ENCODE assay signal across 7 cellular contexts in the genomic region with DNA sequence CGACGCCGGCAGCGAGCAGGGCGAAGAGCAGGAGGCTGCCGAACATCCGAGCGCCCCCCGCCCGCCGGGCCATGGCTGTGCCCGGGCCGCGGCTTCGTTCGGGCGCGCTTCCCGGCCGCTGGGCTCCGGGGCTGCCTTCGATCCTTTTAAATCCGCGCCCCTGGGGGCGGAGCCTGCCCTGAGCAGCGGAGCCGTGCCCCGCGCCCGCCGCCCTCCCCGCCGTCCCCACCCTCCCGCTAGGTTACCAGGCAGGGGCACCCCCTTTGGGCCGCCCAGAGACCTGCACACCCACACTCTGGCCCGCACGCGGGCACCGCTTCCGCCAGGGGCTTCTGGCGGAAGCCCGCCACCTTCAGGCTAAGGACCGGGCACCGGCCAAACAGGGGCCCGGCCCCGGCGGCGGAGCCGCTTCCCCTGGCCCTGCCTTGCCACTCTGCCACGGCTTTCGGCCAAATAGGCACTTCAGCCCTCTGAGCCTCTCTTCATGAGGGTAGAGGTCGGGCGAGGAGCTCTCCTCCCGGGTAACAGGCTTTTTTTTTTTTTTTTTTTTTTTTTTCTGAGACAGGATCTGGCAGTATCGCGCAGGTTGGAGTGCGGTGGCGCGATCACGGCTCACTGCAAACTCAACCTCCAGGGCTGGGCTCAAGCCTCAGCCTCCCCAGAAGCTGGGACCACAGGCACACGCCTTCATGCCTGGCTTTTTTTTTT. TPM values are rescaled to one million over a fixed set of nuclear protein-coding genes. Genes with fewer than 3 reads are reported as not detected.
DNase-seq lines count a peak whose midpoint lies in the region; ATAC-seq, FAIRE-seq and TF ChIP-seq lines count a peak whose summit lies in the region.

A gene with protein sequence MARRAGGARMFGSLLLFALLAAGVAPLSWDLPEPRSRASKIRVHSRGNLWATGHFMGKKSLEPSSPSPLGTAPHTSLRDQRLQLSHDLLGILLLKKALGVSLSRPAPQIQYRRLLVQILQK (minus strand): TSS at position 120 of the 708 bp plus-strand sequence. CDS start 47 bp downstream, at position 73.

- peak; percentile 57 to 96 (median 78) for TF ChIP-seq CTCF in body of pancreas (IDR thresholded peaks at IDR 0.05)

- H3K9me3 ChIP-seq in body of pancreas (no peaks in the 10 kb centered on the region), iPS-15b (ENCODE audit: control insufficient read depth, insufficient read depth, low read length) (no peaks in the 10 kb centered on the region), skeletal muscle satellite cell (replicated peaks; ENCODE audit: low read length) (no peaks in the 10 kb centered on the region)

- peak; percentile 37 to 50 (median 38) for TF ChIP-seq POLR2A in body of pancreas (IDR thresholded peaks at IDR 0.05)

- intact Hi-C loops in body of pancreas (cut with DNase I) = loop anchor here (10.0 kb wide), 1 partner anchor 267 kb away; no protein-coding TSS in a partner anchor

- peak within 1 kb of the TSS; percentile 76 for H3K4me2 ChIP-seq in skeletal muscle satellite cell (ENCODE audit: low read length)

- H3K27me3 ChIP-seq in body of pancreas (no peaks in the 10 kb centered on the region), iPS-15b (ENCODE audit: control insufficient read depth, insufficient read depth, low read length) (peaks cover 23% of the 10 kb centered on the region), skeletal muscle satellite cell (ENCODE audit: control insufficient read depth, insufficient read depth, low read length) (no peaks in the 10 kb centered on the region)

- peak; percentile 60 for DNase-seq in GM18507 (ENCODE audit: extremely low spot score, insufficient read length, low read depth)
- peak; percentile 53 for DNase-seq in NCI-H2029 (lab: John Stamatoyannopoulos, UW)
- peak; percentile 87 for DNase-seq in UCSD-AML1 (lab: John Stamatoyannopoulos, UW; ENCODE audit: unreplicated experiment)
- peak; percentile 82 to 92 (median 87) for DNase-seq in body of pancreas

- WGBS in body of pancreas, 2 donors = 0 to 1% methylated on average over 25 to 59 of the region's 61 CpGs

- H3K36me3 ChIP-seq in body of pancreas (replicated peaks in 1 of 2; ENCODE audit: insufficient read depth in 1 of 2, low read depth in 2 of 2) = no peaks in the 10 kb centered on the region
- no peaks in the 10 kb centered on the region for H3K36me3 ChIP-seq in iPS-15b (ENCODE audit: control insufficient read depth, insufficient read depth, low read length)
- H3K36me3 ChIP-seq in skeletal muscle satellite cell (ENCODE audit: insufficient read depth, low read length) = no peaks in the 10 kb centered on the region

- H3K9ac ChIP-seq in iPS-15b (ENCODE audit: low read depth, low read length) (peak within 1 kb of the TSS; percentile 66), skeletal muscle satellite cell (ENCODE audit: low read depth, low read length) (peak within 1 kb of the TSS; percentile 71)

- H3K4me3 ChIP-seq in body of pancreas = peak within 1 kb of the TSS; percentile 19 to 35
- H3K4me3 ChIP-seq in iPS-15b (ENCODE audit: low read depth, low read length) = peak within 1 kb of the TSS; percentile 63
- peak within 1 kb of the TSS; percentile 69 for H3K4me3 ChIP-seq in skeletal muscle satellite cell (ENCODE audit: low read length)

- peaks cover 32% of the 10 kb centered on the region for H3K4me1 ChIP-seq in body of pancreas
- peaks cover 5% of the 10 kb centered on the region for H3K4me1 ChIP-seq in iPS-15b (ENCODE audit: control insufficient read depth, insufficient read depth, low read length)
- H3K4me1 ChIP-seq in skeletal muscle satellite cell (ENCODE audit: control insufficient read depth, insufficient read depth, low read length) = peaks cover 21% of the 10 kb centered on the region

- peak; percentile 71 for FAIRE-seq in GM18507 (lab: Jason Lieb, UNC)

- peak within 1 kb of the TSS; percentile 68 to 87 (median 78) for H3K27ac ChIP-seq in body of pancreas

- ATAC-seq in HG02938 (IDR thresholded peaks at IDR 0.05; ENCODE audit: unreplicated experiment) = peak; percentile 38
- ATAC-seq in body of pancreas = peak; percentile 77

RNA-seq across cellular contexts. Expression of the gene that starts here (rescaled TPM):
- 1 to 10 TPM; 6.3 to 8.8 TPM for total RNA-seq in body of pancreas
- 2.0 and 5.5 TPM in 2 replicates for total RNA-seq in skeletal muscle satellite cell (2012; rRNA removed)

Comparison
In these comparisons a context has a peak if more than half of its experiments do, and no peak if none do; other contexts are left out.
1. Peak in every context shown above with its lines: DNase-seq, ATAC-seq, H3K4me3 ChIP-seq and H3K27ac ChIP-seq.